31 cellular contexts compared by ENCODE assay signal in the genomic region with DNA sequence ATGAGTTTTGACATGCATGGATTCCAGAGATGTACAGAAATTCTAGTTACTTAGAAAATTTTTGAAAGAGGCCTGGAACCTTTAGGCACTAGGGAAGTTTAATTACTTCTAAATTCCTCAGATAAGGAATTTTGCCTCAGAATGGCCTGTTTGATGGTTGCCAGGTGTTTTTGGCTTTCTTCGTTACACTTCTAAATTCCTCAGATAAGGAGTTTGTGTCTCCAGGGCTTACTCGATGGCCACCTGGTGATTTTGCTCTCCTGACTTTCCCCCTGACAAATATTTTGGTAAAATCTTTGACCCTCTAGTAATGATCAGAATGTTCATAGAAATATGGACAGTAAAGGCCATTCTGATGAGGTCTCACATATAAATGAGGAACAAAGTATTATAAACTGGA.
"Had no signal": no experiment of that assay in that cellular context is flagged by ENCODE, and none has a peak within 500 bp of the region (broad histone marks: within the 10 kb centered on the region; RNA-seq: fewer than 3 reads in every experiment).

No MANE protein-coding gene starts in this region.

- H3K27ac ChIP-seq: body of pancreas, cardiac muscle cell, coronary artery, heart right ventricle, left ventricle myocardium inferior, neutrophil, ovary, right lobe of liver, testis, transverse colon, uterus had no signal

- H3K4me3 Mint-ChIP-seq: activated naive CD4-positive, alpha-beta T cell treated with anti-CD3 and anti-CD28 coated beads for 36 hours; activated naive CD8-positive, alpha-beta T cell treated with anti-CD3 and anti-CD28 coated beads, Interleukin-2, amount 10 ng/mL, durations not matched to agents 7 days and 5 days; activated T-helper 1 cell treated with anti-CD3 and anti-CD28 coated beads, Interleukin-12 subunit alpha, Interleukin-12 subunit beta, Interleukin-2, Interleukin-4 antibody, amounts not matched to agents 30 ng/mL and 10 ng/mL and 1 ng/mL, durations not matched to agents 14 hours and 24 hours and 36 hours; naive B cell; nephron progenitor cell had no signal

- DNase-seq: activated CD4-positive, alpha-beta T cell treated with anti-CD3 and anti-CD28 coated beads for 4 hours; activated CD4-positive, alpha-beta T cell treated with anti-CD3 and anti-CD28 coated beads, Interleukin-2, amount 50 U/mL, for 48 hours; activated CD8-positive, alpha-beta memory T cell treated with anti-CD3 and anti-CD28 coated beads, Interleukin-2, amount 50 U/mL, for 4 hours; activated effector memory CD4-positive, alpha-beta T cell treated with anti-CD3 and anti-CD28 coated beads, Interleukin-2, amount 50 U/mL, for 16 hours; activated naive CD4-positive, alpha-beta T cell treated with anti-CD3 and anti-CD28 coated beads for 36 hours; activated naive CD8-positive, alpha-beta T cell treated with anti-CD3 and anti-CD28 coated beads, Interleukin-2, amount 10 ng/mL, durations not matched to agents 7 days and 5 days; activated T-cell treated with anti-CD3 and anti-CD28 coated beads, Interleukin-2, amount 50 U/mL, for 1 hour; amniotic stem cell; body of pancreas; cerebellar nuclear complex; foreskin melanocyte; heart right ventricle; kidney glomerular epithelial cell; left ventricle myocardium inferior; naive B cell; nephron progenitor cell; ovary; right lobe of liver; stimulated activated CD4-positive, alpha-beta T cell treated with anti-CD3 and anti-CD28 coated beads, Interleukin-2, amount 100 ng/mL, for 48 hours; stimulated activated naive CD4-positive, alpha-beta T cell treated with Interleukin-2 at 50 U/mL for 16 hours; T-helper 1 cell; testis; transverse colon; uterus had no signal

- H3K27ac Mint-ChIP-seq: activated naive CD4-positive, alpha-beta T cell treated with anti-CD3 and anti-CD28 coated beads for 36 hours; activated naive CD8-positive, alpha-beta T cell treated with anti-CD3 and anti-CD28 coated beads, Interleukin-2, amount 10 ng/mL, durations not matched to agents 7 days and 5 days; activated T-helper 1 cell treated with anti-CD3 and anti-CD28 coated beads, Interleukin-12 subunit alpha, Interleukin-12 subunit beta, Interleukin-2, Interleukin-4 antibody, amounts not matched to agents 30 ng/mL and 10 ng/mL and 1 ng/mL, durations not matched to agents 14 hours and 24 hours and 36 hours; naive B cell; progenitor cell of endocrine pancreas had no signal

- H3K9me3 ChIP-seq: body of pancreas, heart right ventricle, left ventricle myocardium inferior, neutrophil, ovary, right lobe of liver, testis, transverse colon, uterus had no signal

- H3K9me3 Mint-ChIP-seq: activated naive CD4-positive, alpha-beta T cell treated with anti-CD3 and anti-CD28 coated beads for 36 hours; activated naive CD8-positive, alpha-beta T cell treated with anti-CD3 and anti-CD28 coated beads, Interleukin-2, amount 10 ng/mL, durations not matched to agents 7 days and 5 days; activated T-helper 1 cell treated with anti-CD3 and anti-CD28 coated beads, Interleukin-12 subunit alpha, Interleukin-12 subunit beta, Interleukin-2, Interleukin-4 antibody, amounts not matched to agents 30 ng/mL and 10 ng/mL and 1 ng/mL, durations not matched to agents 14 hours and 24 hours and 36 hours had no signal

- H3K4me3 ChIP-seq: body of pancreas, cardiac muscle cell, coronary artery, heart right ventricle, left ventricle myocardium inferior, lung, ovary, right lobe of liver, testis, transverse colon, uterus had no signal

- H3K27me3 Mint-ChIP-seq: activated naive CD8-positive, alpha-beta T cell treated with anti-CD3 and anti-CD28 coated beads, Interleukin-2, amount 10 ng/mL, durations not matched to agents 7 days and 5 days; naive B cell; progenitor cell of endocrine pancreas had no signal

- H3K36me3 ChIP-seq: cardiac muscle cell, heart right ventricle, left ventricle myocardium inferior, neutrophil, ovary, right lobe of liver, transverse colon, uterus had no signal

- ATAC-seq: body of pancreas, esophagus mucosa, heart right ventricle, right lobe of liver had no signal

- H3K36me3 Mint-ChIP-seq: activated naive CD8-positive, alpha-beta T cell treated with anti-CD3 and anti-CD28 coated beads, Interleukin-2, amount 10 ng/mL, durations not matched to agents 7 days and 5 days; naive B cell had no signal

- H3K4me1 Mint-ChIP-seq: activated naive CD8-positive, alpha-beta T cell treated with anti-CD3 and anti-CD28 coated beads, Interleukin-2, amount 10 ng/mL, durations not matched to agents 7 days and 5 days; naive B cell; nephron progenitor cell had no signal

- H3K4me1 ChIP-seq: body of pancreas, heart right ventricle, left ventricle myocardium inferior, right lobe of liver, testis, transverse colon, uterus had no signal

- H3K27me3 ChIP-seq: body of pancreas, cardiac muscle cell, neutrophil, ovary, right lobe of liver, testis, transverse colon, uterus had no signal
